ENCODE assay signal across 21 cellular contexts in the genomic region with DNA sequence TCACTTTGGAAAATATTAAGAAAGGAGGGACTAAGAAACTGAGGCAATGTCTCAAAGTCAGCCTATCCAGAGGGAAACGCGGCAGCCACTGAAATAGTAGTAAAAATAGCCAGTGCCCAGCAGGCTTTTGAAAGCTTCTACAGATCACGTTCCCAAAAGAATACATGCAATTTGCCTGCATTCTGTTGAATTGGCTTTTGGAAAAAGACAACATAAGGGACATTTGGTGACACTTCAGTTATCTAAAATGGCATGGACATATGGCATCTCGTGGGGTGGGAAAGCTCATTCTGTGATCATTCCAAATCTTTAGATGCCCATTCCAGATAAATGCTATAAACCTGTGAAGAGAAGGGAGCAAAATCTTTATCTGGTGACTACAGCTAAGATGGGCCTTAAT.
"Had no signal": no experiment of that assay in that cellular context is flagged by ENCODE, and none has a peak within 500 bp of the region (broad histone marks: within the 10 kb centered on the region; RNA-seq: fewer than 3 reads in every experiment).

No MANE protein-coding gene starts in this region.

- H3K9me3 ChIP-seq: psoas muscle, sigmoid colon, testis, tibial nerve, upper lobe of right lung, vagina had no signal

- H3K27me3 ChIP-seq: dorsolateral prefrontal cortex, sigmoid colon, testis, tibial nerve, upper lobe of right lung, vagina had no signal

- H3K27ac ChIP-seq: dorsolateral prefrontal cortex, psoas muscle, sigmoid colon, skin epidermis, testis, tibial nerve, upper lobe of right lung, vagina had no signal

- ATAC-seq: esophagus mucosa; left colon; naive thymus-derived CD4-positive, alpha-beta T cell; psoas muscle; stimulated activated naive B cell treated with anti-CD40 and anti-IgM and Interleukin-4, amounts not matched to agents 10 μg/mL and 1 μg/mL and 100 μg/mL, for 72 hours; stimulated activated naive CD8-positive, alpha-beta T cell treated with anti-CD3 and anti-CD28 coated beads, Interleukin-15, amount 100 ng/mL, for 72 hours; upper lobe of right lung had no signal

- H3K36me3 ChIP-seq: sigmoid colon, tibial nerve, upper lobe of right lung, vagina had no signal

- H3K4me1 ChIP-seq: psoas muscle, testis, upper lobe of right lung, vagina had no signal

- H3K4me3 ChIP-seq: dorsolateral prefrontal cortex, psoas muscle, sigmoid colon, skin epidermis, testis, tibial nerve, upper lobe of right lung, vagina had no signal

- DNase-seq: cortex of kidney; effector CD8-positive, alpha-beta T cell; kidney; left colon; mammary epithelial cell; naive thymus-derived CD4-positive, alpha-beta T cell; nephron progenitor cell; psoas muscle; retina; sigmoid colon; stimulated activated CD4-positive, alpha-beta T cell treated with anti-CD3 and anti-CD28 coated beads, Interleukin-2, amount 100 ng/mL, for 24 hours; stimulated activated CD4-positive, alpha-beta T cell treated with anti-CD3 and anti-CD28 coated beads, Interleukin-4, amount 100 ng/mL, for 4 hours; stimulated activated naive B cell treated with anti-CD40 and anti-IgM and Interleukin-4, amounts not matched to agents 10 μg/mL and 1 μg/mL and 100 μg/mL, for 72 hours; stimulated activated naive CD8-positive, alpha-beta T cell treated with anti-CD3 and anti-CD28 coated beads, Interleukin-15, amount 100 ng/mL, for 72 hours; testis; upper lobe of right lung had no signal
